In genomic region chr9:137129456-137130175, GRCh38 we compare ENCODE assay signal across 8 cellular contexts. TPM values are rescaled to one million over a fixed set of nuclear protein-coding genes. Genes with fewer than 3 reads are reported as not detected.
DNase-seq lines count a peak whose midpoint lies in the region; ATAC-seq, FAIRE-seq and TF ChIP-seq lines count a peak whose summit lies in the region.

No MANE protein-coding gene starts in this region.

- dilution Hi-C loops in keratinocyte (cut with MboI; ENCODE audit: extremely low pct_ligation_motif_present, low sequenced_read_pairs) = no loop called here

- ATAC-seq in GM18909 (IDR thresholded peaks at IDR 0.05; ENCODE audit: poor library complexity, unreplicated experiment) (peak; percentile 80), HG03175 (IDR thresholded peaks at IDR 0.05; ENCODE audit: unreplicated experiment) (peak; percentile 81)
- peak; percentile 99 for ATAC-seq in activated CD4-positive, CD25-positive, alpha-beta regulatory T cell treated with anti-CD3 and anti-CD28 coated beads, Interleukin-2, amount 50 U/mL, for 24 hours

- H3K27me3 ChIP-seq in keratinocyte (ENCODE audit: control insufficient read depth, extremely low read depth, insufficient read depth, low read length) = no peaks in the 10 kb centered on the region

- peak overlapping the region; percentile 56 for H3K27ac ChIP-seq in keratinocyte (ENCODE audit: control insufficient read depth, insufficient read depth, low read length)

- no peak for TF ChIP-seq CTCF in keratinocyte (optimal IDR thresholded peaks at IDR 0.05 in 1 of 3, IDR thresholded peaks at IDR 0.05 in 1 of 3, conservative IDR thresholded peaks at IDR 0.05 in 1 of 3; ENCODE audit: extremely low read depth in 1 of 3, insufficient read depth in 2 of 3, low read length in 3 of 3)

- no peaks in the 10 kb centered on the region for H4K20me1 ChIP-seq in keratinocyte (ENCODE audit: control insufficient read depth, extremely low read depth, insufficient read depth, low read length)

- peak overlapping the region; percentile 57 to 88 (median 86) for H3K4me3 ChIP-seq in keratinocyte (ENCODE audit: control insufficient read depth in 2 of 3, extremely low read depth in 1 of 3, insufficient read depth in 2 of 3, low read depth in 1 of 3, low read length in 3 of 3)

- H3K4me2 ChIP-seq in keratinocyte (ENCODE audit: control insufficient read depth, extremely low read depth, insufficient read depth, low read depth, low read length) = peak overlapping the region; percentile 92

- DNase-seq in AG08395 (ENCODE audit: low spot score) (peak; percentile 99), NCI-H226 (peak; percentile 93), cerebellar cortex (ENCODE audit: low spot score) (peak; percentile 93), keratinocyte (ENCODE audit: low read depth, low spot score) (peak; percentile 42)
- peak; percentile 86 for DNase-seq in stimulated activated CD4-positive, alpha-beta T cell treated with anti-CD3 and anti-CD28 coated beads, Interleukin-12 subunit alpha, Interleukin-12 subunit beta, amount 100 ng/mL, for 4 hours

- H3K79me2 ChIP-seq in keratinocyte (ENCODE audit: control insufficient read depth, insufficient read depth, low read length) = peaks cover 28% of the 10 kb centered on the region

- H3K9me1 ChIP-seq in keratinocyte (ENCODE audit: control insufficient read depth, extremely low read depth, insufficient read depth, low read length) = no peaks in the 10 kb centered on the region

- H3K4me1 ChIP-seq in keratinocyte (ENCODE audit: control insufficient read depth, extremely low read depth, insufficient read depth, low read length) = peaks cover 15% of the 10 kb centered on the region

- H2AFZ ChIP-seq in keratinocyte (ENCODE audit: control insufficient read depth, low read length) = peak overlapping the region; percentile 94

- no peaks in the 10 kb centered on the region for H3K36me3 ChIP-seq in keratinocyte (ENCODE audit: control insufficient read depth in 2 of 2, extremely low read depth in 1 of 2, insufficient read depth in 2 of 2, low read length in 2 of 2)

- peak overlapping the region; percentile 80 for H3K9ac ChIP-seq in keratinocyte (ENCODE audit: control insufficient read depth, extremely low read depth, insufficient read depth, low read length)

- no peak for FAIRE-seq in keratinocyte (lab: Jason Lieb, UNC)

- H3K9me3 ChIP-seq in keratinocyte (ENCODE audit: control insufficient read depth, low read depth, low read length) = no peaks in the 10 kb centered on the region

RNA-seq across cellular contexts. Expression of gene GRIN1, which starts 9.3 kb away (rescaled TPM):
- 0.03 to 0.26 TPM (median 0.03 TPM) in 3 replicates for polyA plus RNA-seq in keratinocyte
- polyA plus RNA-seq in keratinocyte (2011; ENCODE audit: low read depth) = not detected
- polyA plus RNA-seq in keratinocyte (2011; cell fraction: cytosol; rRNA removed) = 0.06 TPM in 2 replicates
- 0.09 and 0.82 TPM in 2 replicates for polyA plus RNA-seq in keratinocyte (2011; cell fraction: nucleus; rRNA removed)
- polyA plus RNA-seq in keratinocyte (2012; ENCODE audit: low replicate concordance) = 0.05 and 0.34 TPM in 2 replicates
- polyA minus RNA-seq in keratinocyte = 0.16 TPM in 1 of 3 replicates, not detected in the others
- polyA minus RNA-seq in keratinocyte (2011; cell fraction: cytosol; rRNA and poly(A)+ RNA removed) = not detected
- 0.42 TPM in 1 of 2 replicates, not detected in the other for polyA minus RNA-seq in keratinocyte (2011; cell fraction: nucleus; rRNA and poly(A)+ RNA removed)

RNA-seq across cellular contexts. Expression of gene DPP7, which starts 15.1 kb away (rescaled TPM):
- 29.7 to 93.1 TPM (median 35.3 TPM) in 3 replicates for polyA plus RNA-seq in keratinocyte
- polyA plus RNA-seq in keratinocyte (2011; ENCODE audit: low read depth) = 23.5 TPM
- polyA plus RNA-seq in keratinocyte (2011; cell fraction: cytosol; rRNA removed) = 19.1 and 50.9 TPM in 2 replicates
- 109 and 166 TPM in 2 replicates for polyA plus RNA-seq in keratinocyte (2011; cell fraction: nucleus; rRNA removed)
- polyA plus RNA-seq in keratinocyte (2012; ENCODE audit: low replicate concordance) = 55.3 and 94.7 TPM in 2 replicates
- polyA minus RNA-seq in keratinocyte = 26.1 to 71.6 TPM (median 46.3 TPM) in 3 replicates
- polyA minus RNA-seq in keratinocyte (2011; cell fraction: cytosol; rRNA and poly(A)+ RNA removed) = 93.4 TPM
- polyA minus RNA-seq in keratinocyte (2011; cell fraction: nucleus; rRNA and poly(A)+ RNA removed) = 43.5 and 47.5 TPM in 2 replicates

RNA-seq across cellular contexts. Expression of gene LRRC26, which starts 40.2 kb away (rescaled TPM):
- not detected in 3 replicates for polyA plus RNA-seq in keratinocyte
- not detected for polyA plus RNA-seq in keratinocyte (2011; ENCODE audit: low read depth)
- polyA plus RNA-seq in keratinocyte (2011; cell fraction: cytosol; rRNA removed) = not detected in 2 replicates
- not detected in 2 replicates for polyA plus RNA-seq in keratinocyte (2011; cell fraction: nucleus; rRNA removed)
- polyA plus RNA-seq in keratinocyte (2012; ENCODE audit: low replicate concordance) = not detected in 2 replicates
- not detected in 3 replicates for polyA minus RNA-seq in keratinocyte
- not detected for polyA minus RNA-seq in keratinocyte (2011; cell fraction: cytosol; rRNA and poly(A)+ RNA removed)
- polyA minus RNA-seq in keratinocyte (2011; cell fraction: nucleus; rRNA and poly(A)+ RNA removed) = not detected in 2 replicates

RNA-seq across cellular contexts. Expression of gene TMEM210, which starts 42.2 kb away (rescaled TPM):
- polyA plus RNA-seq in keratinocyte = not detected in 3 replicates
- polyA plus RNA-seq in keratinocyte (2011; ENCODE audit: low read depth) = not detected
- polyA plus RNA-seq in keratinocyte (2011; cell fraction: cytosol; rRNA removed) = not detected in 2 replicates
- not detected in 2 replicates for polyA plus RNA-seq in keratinocyte (2011; cell fraction: nucleus; rRNA removed)
- not detected in 2 replicates for polyA plus RNA-seq in keratinocyte (2012; ENCODE audit: low replicate concordance)
- polyA minus RNA-seq in keratinocyte = not detected in 3 replicates
- not detected for polyA minus RNA-seq in keratinocyte (2011; cell fraction: cytosol; rRNA and poly(A)+ RNA removed)
- not detected in 2 replicates for polyA minus RNA-seq in keratinocyte (2011; cell fraction: nucleus; rRNA and poly(A)+ RNA removed)

RNA-seq across cellular contexts. Expression of gene MAN1B1, which starts 42.8 kb away (rescaled TPM):
- polyA plus RNA-seq in keratinocyte = 31.4 to 48.2 TPM (median 34.3 TPM) in 3 replicates
- polyA plus RNA-seq in keratinocyte (2011; ENCODE audit: low read depth) = 126 TPM
- 20.5 and 24.1 TPM in 2 replicates for polyA plus RNA-seq in keratinocyte (2011; cell fraction: cytosol; rRNA removed)
- 99.9 and 115 TPM in 2 replicates for polyA plus RNA-seq in keratinocyte (2011; cell fraction: nucleus; rRNA removed)
- 35.1 and 36.7 TPM in 2 replicates for polyA plus RNA-seq in keratinocyte (2012; ENCODE audit: low replicate concordance)
- 40.5 to 48.5 TPM (median 42.4 TPM) in 3 replicates for polyA minus RNA-seq in keratinocyte
- polyA minus RNA-seq in keratinocyte (2011; cell fraction: cytosol; rRNA and poly(A)+ RNA removed) = 42.0 TPM
- polyA minus RNA-seq in keratinocyte (2011; cell fraction: nucleus; rRNA and poly(A)+ RNA removed) = 64.6 and 80.4 TPM in 2 replicates

Comparison
In these comparisons a context has a peak if more than half of its experiments do, and no peak if none do; other contexts are left out.
1. Peak in every context shown above with its lines: DNase-seq, ATAC-seq, H3K4me3 ChIP-seq and H3K27ac ChIP-seq.
2. DNase-seq: peak in every context shown above with its lines; median percentile 99 in AG08395; 93 in NCI-H226; 93 in cerebellar cortex; 86 in stimulated activated CD4-positive, alpha-beta T cell treated with anti-CD3 and anti-CD28 coated beads, Interleukin-12 subunit alpha, Interleukin-12 subunit beta, amount 100 ng/mL, for 4 hours; 42 in keratinocyte.